In the genomic region with DNA sequence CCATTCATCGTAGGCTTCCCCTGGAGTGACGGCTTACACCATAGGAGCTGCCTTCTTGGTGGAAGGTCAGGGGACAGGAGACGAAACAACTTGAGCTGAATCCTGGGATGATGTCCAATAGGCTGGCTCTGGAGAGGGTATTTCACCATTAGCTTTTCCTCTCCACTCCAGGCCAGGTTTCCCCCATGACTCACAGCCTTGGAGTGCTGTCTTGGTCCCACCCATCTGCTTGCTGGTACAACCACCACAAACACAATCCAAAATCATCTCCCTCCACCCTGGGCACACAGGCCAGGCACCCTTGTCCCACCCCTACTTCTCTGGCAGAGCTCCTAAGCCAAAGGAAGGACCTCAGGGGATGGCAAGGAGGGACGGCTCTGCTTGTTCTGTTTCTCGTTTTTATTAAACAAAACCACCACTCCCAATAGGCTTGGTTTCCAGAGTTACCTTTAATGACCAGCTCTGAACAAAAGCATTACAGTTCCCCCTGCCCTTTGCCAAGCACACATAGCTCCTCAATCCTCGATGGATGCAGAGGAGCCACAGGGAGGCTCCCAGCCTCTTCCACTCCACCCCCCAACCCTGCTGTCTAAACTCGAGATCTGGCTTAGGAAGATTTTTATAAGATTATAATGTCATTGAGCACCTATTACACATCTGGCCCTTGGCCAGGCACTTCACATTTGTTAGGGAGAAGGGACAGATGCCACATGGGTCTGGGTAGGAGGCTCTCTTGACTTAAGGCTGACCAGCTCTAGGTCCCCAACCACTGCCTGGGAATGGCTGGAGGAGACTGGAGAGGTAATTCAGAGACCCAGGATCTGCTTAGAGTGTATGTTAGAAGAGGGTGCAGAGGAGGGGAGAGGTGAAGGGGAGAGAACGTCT, we compare ENCODE assay signal across 11 cellular contexts. TPM values are rescaled to one million over a fixed set of nuclear protein-coding genes. Genes with fewer than 3 reads are reported as not detected.
DNase-seq lines count a peak whose midpoint lies in the region; ATAC-seq and TF ChIP-seq lines count a peak whose summit lies in the region.
"Had no signal": no experiment of that assay in that cellular context is flagged by ENCODE, and none has a peak within 500 bp of the region (broad histone marks: within the 10 kb centered on the region; RNA-seq: fewer than 3 reads in every experiment).

No MANE protein-coding gene starts in this region.

- H3K4me1 Mint-ChIP-seq in chondrocyte (ENCODE audit: low read depth) = peaks cover 74% of the 10 kb centered on the region

- peak; percentile 14 for DNase-seq in NCI-H1092 treated with DMSO at 0.1 percent for 48 hours (lab: John Stamatoyannopoulos, UW)
- DNase-seq in NCI-H1092 (lab: John Stamatoyannopoulos, UW) = no peak
- no peak for DNase-seq in chondrocyte (ENCODE audit: low spot score)
- DNase-seq in lower lobe of right lung = peak; percentile 66
- DNase-seq in upper lobe of right lung = peak; percentile 72
- DNase-seq in GM19238 (ENCODE audit: insufficient read length, low spot score) = no peak
- DNase-seq: NCI-H187 had no signal

- ATAC-seq in lower lobe of right lung (peak; percentile 66 to 74), upper lobe of right lung (peak; percentile 65), GM18858 (IDR thresholded peaks at IDR 0.05; ENCODE audit: unreplicated experiment) (no peak), GM21526 (IDR thresholded peaks at IDR 0.05; ENCODE audit: low FRiP score, unreplicated experiment) (no peak)

- H3K27ac ChIP-seq in lower lobe of right lung (peak overlapping the region; percentile 80), upper lobe of right lung (peak overlapping the region; percentile 79)
- H3K27ac ChIP-seq: neutrophil had no signal

- H3K36me3 Mint-ChIP-seq in chondrocyte (ENCODE audit: low read depth) = peaks cover 11% of the 10 kb centered on the region

- peak overlapping the region; percentile 23 for H3K4me3 Mint-ChIP-seq in chondrocyte (ENCODE audit: unreplicated experiment)
- H3K4me3 Mint-ChIP-seq: B cell had no signal

- no peaks in the 10 kb centered on the region for H3K9me3 ChIP-seq in lower lobe of right lung
- H3K9me3 ChIP-seq in upper lobe of right lung = no peaks in the 10 kb centered on the region
- H3K9me3 ChIP-seq: neutrophil had no signal

- peaks cover 10% of the 10 kb centered on the region for H3K36me3 ChIP-seq in lower lobe of right lung
- H3K36me3 ChIP-seq in upper lobe of right lung = peaks cover 7% of the 10 kb centered on the region
- H3K36me3 ChIP-seq: neutrophil had no signal

- no peak for TF ChIP-seq CTCF in chondrocyte (IDR thresholded peaks at IDR 0.05)
- no peak for TF ChIP-seq CTCF in lower lobe of right lung (IDR thresholded peaks at IDR 0.05)
- no peak for TF ChIP-seq CTCF in upper lobe of right lung (IDR thresholded peaks at IDR 0.05)

- H3K9me3 Mint-ChIP-seq in chondrocyte (ENCODE audit: low read depth) = no peaks in the 10 kb centered on the region

- H3K27ac Mint-ChIP-seq in chondrocyte (ENCODE audit: unreplicated experiment) = peak overlapping the region; percentile 83
- H3K27ac Mint-ChIP-seq: B cell had no signal

- H3K4me1 ChIP-seq in lower lobe of right lung (peaks cover 86% of the 10 kb centered on the region), upper lobe of right lung (peaks cover 75% of the 10 kb centered on the region)

- H3K4me3 ChIP-seq in lower lobe of right lung (no peak overlapping the region), upper lobe of right lung (no peak overlapping the region)

- no peaks in the 10 kb centered on the region for H3K27me3 Mint-ChIP-seq in chondrocyte (ENCODE audit: low read depth)

- intact Hi-C loops in lower lobe of right lung (cut with DNase I) = loop anchor here (5.0 kb wide), 1 partner anchor 87 kb away; no protein-coding TSS in a partner anchor
- intact Hi-C loops in upper lobe of right lung (cut with DNase I) = loop anchor here (5.0 kb wide), 1 partner anchor 87 kb away; no protein-coding TSS in a partner anchor

- H3K27me3 ChIP-seq in lower lobe of right lung (ENCODE audit: low read depth) (no peaks in the 10 kb centered on the region), upper lobe of right lung (no peaks in the 10 kb centered on the region)
- H3K27me3 ChIP-seq: neutrophil had no signal

RNA-seq across cellular contexts. Expression of a gene that starts 13.3 kb away (rescaled TPM):
- total RNA-seq in chondrocyte (501 to 877 TPM (median 874 TPM) in 3 replicates), lower lobe of right lung (269 TPM), upper lobe of right lung (342 TPM)
- total RNA-seq: B cell had no signal

RNA-seq across cellular contexts. Expression of a gene that starts 21.5 kb away (rescaled TPM):
- total RNA-seq in chondrocyte (164 to 203 TPM (median 164 TPM) in 3 replicates), lower lobe of right lung (278 TPM), upper lobe of right lung (309 TPM)

RNA-seq across cellular contexts. Expression of a gene that starts 49.0 kb away (rescaled TPM):
- total RNA-seq in chondrocyte = 49.9 to 63.4 TPM (median 61.3 TPM) in 3 replicates
- 107 TPM for total RNA-seq in lower lobe of right lung
- total RNA-seq in upper lobe of right lung = 109 TPM

Comparison
In these comparisons a context has a peak if more than half of its experiments do, and no peak if none do; other contexts are left out.
1. DNase-seq: peak in NCI-H1092 treated with DMSO at 0.1 percent for 48 hours (single experiment), lower lobe of right lung (single experiment) and upper lobe of right lung (single experiment); none in NCI-H1092 (single experiment), chondrocyte (single experiment) and GM19238 (single experiment).
2. ATAC-seq: peak in lower lobe of right lung (2 of 2) and upper lobe of right lung (single experiment); none in GM18858 (single experiment) and GM21526 (single experiment).